32 cellular contexts compared by ENCODE assay signal in the genomic region with DNA sequence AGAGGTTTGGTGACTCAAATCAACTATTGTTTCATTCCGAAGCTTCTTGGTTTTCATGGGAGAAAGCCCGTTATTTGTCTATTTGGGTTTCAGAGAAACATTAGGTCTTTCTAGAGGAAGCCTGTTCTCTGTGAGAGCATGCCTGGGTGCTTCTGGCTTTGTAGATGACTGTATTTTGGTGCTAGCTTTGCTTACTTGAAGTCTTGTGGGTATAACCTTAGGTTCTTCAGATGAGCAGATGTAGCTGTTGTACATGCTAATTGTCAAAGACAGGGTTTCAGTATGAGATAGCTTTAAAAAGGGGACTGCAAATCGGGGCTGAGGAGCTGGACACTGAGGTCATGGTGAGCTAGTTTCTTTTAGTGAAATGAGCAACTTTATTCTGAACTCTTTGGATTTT. TPM values are rescaled to one million over a fixed set of nuclear protein-coding genes. Genes with fewer than 3 reads are reported as not detected.
"Had no signal": no experiment of that assay in that cellular context is flagged by ENCODE, and none has a peak within 500 bp of the region (broad histone marks: within the 10 kb centered on the region; RNA-seq: fewer than 3 reads in every experiment).

No MANE protein-coding gene starts in this region.

- H2AFZ ChIP-seq: hepatocyte had no signal

- H3K36me3 Mint-ChIP-seq: activated naive CD4-positive, alpha-beta T cell treated with anti-CD3 and anti-CD28 coated beads, Interleukin-2, amount 10 ng/mL, durations not matched to agents 7 days and 5 days; activated naive CD4-positive, alpha-beta T cell treated with anti-CD3 and anti-CD28 coated beads, Interleukin-2, amount 50 U/mL, for 72 hours; activated naive CD8-positive, alpha-beta T cell treated with anti-CD3 and anti-CD28 coated beads, Interleukin-2, amount 10 ng/mL, durations not matched to agents 7 days and 5 days had no signal

- H3K9me3 Mint-ChIP-seq: activated CD4-positive, alpha-beta memory T cell treated with anti-CD3 and anti-CD28 coated beads, Interleukin-2, amount 10 ng/mL, durations not matched to agents 7 days and 5 days; activated CD4-positive, alpha-beta T cell treated with anti-CD3 and anti-CD28 coated beads, Interleukin-2, amount 10 ng/mL, durations not matched to agents 7 days and 5 days; activated naive CD4-positive, alpha-beta T cell treated with anti-CD3 and anti-CD28 coated beads, Interleukin-2, amount 10 ng/mL, durations not matched to agents 7 days and 5 days; activated naive CD8-positive, alpha-beta T cell treated with anti-CD3 and anti-CD28 coated beads, Interleukin-2, amount 10 ng/mL, durations not matched to agents 7 days and 5 days had no signal

- H3K4me1 Mint-ChIP-seq: activated CD4-positive, alpha-beta memory T cell treated with anti-CD3 and anti-CD28 coated beads, Interleukin-2, amount 10 ng/mL, durations not matched to agents 7 days and 5 days; activated CD4-positive, alpha-beta T cell treated with anti-CD3 and anti-CD28 coated beads, Interleukin-2, amount 10 ng/mL, durations not matched to agents 7 days and 5 days; activated naive CD4-positive, alpha-beta T cell treated with anti-CD3 and anti-CD28 coated beads, Interleukin-2, amount 10 ng/mL, durations not matched to agents 7 days and 5 days; activated naive CD8-positive, alpha-beta T cell treated with anti-CD3 and anti-CD28 coated beads, Interleukin-2, amount 10 ng/mL, durations not matched to agents 7 days and 5 days; brain; WTC11 had no signal

- H3K27ac ChIP-seq: ascending aorta, breast epithelium, cardiac muscle cell, colonic mucosa, epithelial cell of prostate, esophagus squamous epithelium, gastroesophageal sphincter, heart right ventricle, hepatocyte, VCaP had no signal

- H3K36me3 ChIP-seq: ascending aorta, breast epithelium, cardiac muscle cell, colonic mucosa, esophagus squamous epithelium, gastroesophageal sphincter, heart right ventricle had no signal

- H3K27ac Mint-ChIP-seq: activated CD4-positive, alpha-beta memory T cell treated with anti-CD3 and anti-CD28 coated beads, Interleukin-2, amount 10 ng/mL, durations not matched to agents 7 days and 5 days; activated CD4-positive, alpha-beta T cell treated with anti-CD3 and anti-CD28 coated beads, Interleukin-2, amount 10 ng/mL, durations not matched to agents 7 days and 5 days; activated naive CD4-positive, alpha-beta T cell treated with anti-CD3 and anti-CD28 coated beads, Interleukin-2, amount 10 ng/mL, durations not matched to agents 7 days and 5 days; activated naive CD4-positive, alpha-beta T cell treated with anti-CD3 and anti-CD28 coated beads, Interleukin-2, amount 50 U/mL, for 72 hours; activated naive CD8-positive, alpha-beta T cell treated with anti-CD3 and anti-CD28 coated beads, Interleukin-2, amount 10 ng/mL, durations not matched to agents 7 days and 5 days; activated T-cell treated with anti-CD3 and anti-CD28 coated beads, Interleukin-2, amount 50 U/mL, for 24 hours; activated T-cell treated with anti-CD3 and anti-CD28 coated beads, Interleukin-2, amount 50 U/mL, for 72 hours; brain; WTC11 had no signal

- H3K4me3 Mint-ChIP-seq: activated CD4-positive, alpha-beta memory T cell treated with anti-CD3 and anti-CD28 coated beads, Interleukin-2, amount 10 ng/mL, durations not matched to agents 7 days and 5 days; activated CD4-positive, alpha-beta T cell treated with anti-CD3 and anti-CD28 coated beads, Interleukin-2, amount 10 ng/mL, durations not matched to agents 7 days and 5 days; activated naive CD4-positive, alpha-beta T cell treated with anti-CD3 and anti-CD28 coated beads, Interleukin-2, amount 10 ng/mL, durations not matched to agents 7 days and 5 days; activated naive CD8-positive, alpha-beta T cell treated with anti-CD3 and anti-CD28 coated beads, Interleukin-2, amount 10 ng/mL, durations not matched to agents 7 days and 5 days; activated T-cell treated with anti-CD3 and anti-CD28 coated beads, Interleukin-2, amount 50 U/mL, for 24 hours; activated T-cell treated with anti-CD3 and anti-CD28 coated beads, Interleukin-2, amount 50 U/mL, for 72 hours; brain; WTC11 had no signal

- H3K79me2 ChIP-seq: hepatocyte had no signal

- H3K27me3 ChIP-seq: ascending aorta, breast epithelium, cardiac muscle cell, colonic mucosa, esophagus squamous epithelium, gastroesophageal sphincter, heart right ventricle, hepatocyte had no signal

- DNase-seq: activated CD4-positive, alpha-beta memory T cell treated with anti-CD3 and anti-CD28 coated beads, Interleukin-2, amount 10 ng/mL, durations not matched to agents 7 days and 5 days; activated CD4-positive, alpha-beta T cell treated with anti-CD3 and anti-CD28 coated beads for 1 hour; activated CD4-positive, alpha-beta T cell treated with anti-CD3 and anti-CD28 coated beads for 4 hours; activated CD4-positive, alpha-beta T cell treated with anti-CD3 and anti-CD28 coated beads, Interleukin-2, amount 10 ng/mL, durations not matched to agents 7 days and 5 days; activated CD4-positive, alpha-beta T cell treated with anti-CD3 and anti-CD28 coated beads, Interleukin-2, amount 50 U/mL, for 4 hours; activated CD8-positive, alpha-beta memory T cell treated with anti-CD3 and anti-CD28 coated beads, Interleukin-2, amount 50 U/mL, for 48 hours; activated gamma-delta T cell; activated naive CD4-positive, alpha-beta T cell; activated naive CD4-positive, alpha-beta T cell treated with anti-CD3 and anti-CD28 coated beads, Interleukin-2, amount 10 ng/mL, durations not matched to agents 7 days and 5 days; activated naive CD8-positive, alpha-beta T cell treated with anti-CD3 and anti-CD28 coated beads, Interleukin-2, amount 10 ng/mL, durations not matched to agents 7 days and 5 days; activated T-cell treated with anti-CD3 and anti-CD28 coated beads for 4 hours; activated T-cell treated with anti-CD3 and anti-CD28 coated beads, Interleukin-2, amount 50 U/mL, for 24 hours; activated T-cell treated with anti-CD3 and anti-CD28 coated beads, Interleukin-2, amount 50 U/mL, for 72 hours; central memory CD4-positive, alpha-beta T cell; cerebellar nuclear complex; colonic mucosa; effector CD8-positive, alpha-beta T cell; esophagus squamous epithelium; foreskin melanocyte; heart right ventricle had no signal

- H3K4me2 ChIP-seq: hepatocyte had no signal

- FAIRE-seq: endometrium, endothelial cell of umbilical vein had no signal

- H3K4me3 ChIP-seq: ascending aorta, breast epithelium, cardiac muscle cell, colonic mucosa, esophagus squamous epithelium, gastroesophageal sphincter, heart right ventricle, hepatocyte had no signal

- H3K9me3 ChIP-seq: colonic mucosa, esophagus squamous epithelium had no signal

- ATAC-seq: activated naive CD4-positive, alpha-beta T cell treated with anti-CD3 and anti-CD28 coated beads, Interleukin-2, amount 50 U/mL, for 72 hours; activated T-cell treated with anti-CD3 and anti-CD28 coated beads, Interleukin-2, amount 50 U/mL, for 72 hours; gastroesophageal sphincter; heart right ventricle; WTC11 had no signal

- H3K4me1 ChIP-seq: ascending aorta, breast epithelium, colonic mucosa, esophagus squamous epithelium, gastroesophageal sphincter, heart right ventricle had no signal

RNA-seq across cellular contexts. Expression of gene STOX2, which starts 7.9 kb away (rescaled TPM):
- total RNA-seq: activated CD4-positive, alpha-beta memory T cell treated with anti-CD3 and anti-CD28 coated beads, Interleukin-2, amount 10 ng/mL, durations not matched to agents 7 days and 5 days; activated CD4-positive, alpha-beta T cell treated with anti-CD3 and anti-CD28 coated beads, Interleukin-2, amount 10 ng/mL, durations not matched to agents 7 days and 5 days; activated naive CD4-positive, alpha-beta T cell treated with anti-CD3 and anti-CD28 coated beads, Interleukin-2, amount 50 U/mL, for 72 hours; activated naive CD8-positive, alpha-beta T cell treated with anti-CD3 and anti-CD28 coated beads, Interleukin-2, amount 10 ng/mL, durations not matched to agents 7 days and 5 days had no signal
